7 cellular contexts compared by ENCODE assay signal in the genomic region with DNA sequence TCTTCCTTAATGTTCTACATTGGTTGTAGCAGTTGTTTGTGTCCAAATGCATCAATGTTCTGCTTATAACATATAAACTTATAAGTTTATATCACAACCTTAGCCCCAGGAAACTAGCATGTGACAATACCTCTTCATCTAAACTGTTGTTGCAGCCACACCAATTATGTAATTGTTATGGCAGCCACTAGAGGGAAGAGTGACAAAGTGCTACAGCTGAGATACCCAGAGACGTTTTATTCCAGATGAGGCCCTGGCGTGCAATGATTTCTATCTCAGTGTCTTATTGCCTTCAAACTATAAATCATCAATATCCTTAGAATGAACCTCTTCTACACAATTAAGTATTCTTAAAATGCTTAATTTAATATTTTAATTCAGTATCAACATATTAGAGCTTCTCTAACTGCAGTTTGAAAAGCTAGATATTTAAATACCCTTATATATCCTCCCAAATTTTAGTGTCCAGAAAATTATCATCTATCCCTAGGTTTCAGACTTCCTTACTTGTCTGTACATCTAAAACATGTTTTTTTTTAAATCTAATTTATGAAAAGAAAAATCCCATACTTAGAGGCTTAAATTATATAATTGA.
DNase-seq lines count a peak whose midpoint lies in the region; ATAC-seq and TF ChIP-seq lines count a peak whose summit lies in the region.

No MANE protein-coding gene starts in this region.

- H3K4me3 Mint-ChIP-seq in WTC11, result no peak overlapping the region

- no peaks in the 10 kb centered on the region for H3F3A ChIP-seq in Loucy (ENCODE audit: low read depth)

- no peaks in the 10 kb centered on the region for H3K9me3 ChIP-seq in Loucy (ENCODE audit: insufficient read depth, low read depth, low read length)

- H3K4me2 ChIP-seq in Loucy (ENCODE audit: low read depth, low read length, poor library complexity, severe bottlenecking), result no peak overlapping the region

- H3K4me1 ChIP-seq in Loucy (ENCODE audit: insufficient read depth, low read length, poor library complexity, severe bottlenecking), result no peaks in the 10 kb centered on the region

- H3K9me3 Mint-ChIP-seq in WTC11, result no peaks in the 10 kb centered on the region

- no peak overlapping the region for H3K9ac ChIP-seq in Loucy (ENCODE audit: low read depth, low read length, poor library complexity, severe bottlenecking)

- no peaks in the 10 kb centered on the region for H4K20me1 ChIP-seq in Loucy (ENCODE audit: insufficient read depth, low read length, poor library complexity, severe bottlenecking)

- H3K27ac Mint-ChIP-seq in WTC11, result no peak overlapping the region

- H3K36me3 Mint-ChIP-seq in WTC11, result no peaks in the 10 kb centered on the region

- CTCF ChIA-PET in WTC11 (lab: Charles Lee), result interaction anchor here (0.6 to 2.4 kb wide), 10 partner anchors 15 to 649 kb away, joined by 3 to 9 read pairs (median 3); no protein-coding TSS in a partner anchor

- DNase-seq in H4 (ENCODE audit: low spot score), result peak; percentile 42
- no peak for DNase-seq in WTC11 (ENCODE audit: low spot score)
- no peak for DNase-seq in left lobe of liver (ENCODE audit: low spot score)

- H3K27me3 Mint-ChIP-seq in WTC11 (ENCODE audit: low read depth), result no peaks in the 10 kb centered on the region

- no peak overlapping the region for H3K4me3 ChIP-seq in Loucy (ENCODE audit: low read length, poor library complexity, severe bottlenecking)

- POLR2A ChIA-PET in WTC11 (lab: Charles Lee), result no interaction called here

- TF ChIP-seq CTCF in GM12873 (IDR thresholded peaks at IDR 0.05; ENCODE audit: insufficient read depth, low read depth, low read length, missing control alignments), result peak; percentile 57
- peak; percentile 75 for TF ChIP-seq CTCF in Loucy (conservative IDR thresholded peaks at IDR 0.05; ENCODE audit: low read length)
- TF ChIP-seq CTCF in WTC11 (IDR thresholded peaks at IDR 0.05), result peak; percentile 61

- H3K36me3 ChIP-seq in Loucy (ENCODE audit: insufficient read depth, low read length), result no peaks in the 10 kb centered on the region

- ATAC-seq in WTC11, result peak; percentile 76
- peak; percentile 74 for ATAC-seq in left lobe of liver
- ATAC-seq in GM18498 (IDR thresholded peaks at IDR 0.05; ENCODE audit: unreplicated experiment), result no peak
- ATAC-seq in HG02870 (IDR thresholded peaks at IDR 0.05; ENCODE audit: unreplicated experiment), result no peak

- H3K79me2 ChIP-seq in Loucy (ENCODE audit: insufficient read depth, low read length), result no peaks in the 10 kb centered on the region

- H3K27me3 ChIP-seq in Loucy (ENCODE audit: insufficient read depth, low read length, poor library complexity, severe bottlenecking), result no peaks in the 10 kb centered on the region

- no peak overlapping the region for H2AFZ ChIP-seq in Loucy (ENCODE audit: low read length)

- H3K9me2 ChIP-seq in Loucy (replicated peaks; ENCODE audit: low read depth, low read length), result no peaks in the 10 kb centered on the region

- H3K4me1 Mint-ChIP-seq in WTC11, result no peaks in the 10 kb centered on the region

TF ChIP-seq in WTC11, 78 proteins besides CTCF, POLR2A, EP300 and RAD21:
- TF ChIP-seq NR2C2 (CRISPR knock-in tag; IDR thresholded peaks at IDR 0.05) (no peak), ELF4 (CRISPR knock-in tag; IDR thresholded peaks at IDR 0.05; ENCODE audit: low read depth) (no peak), IRF2 (CRISPR knock-in tag; IDR thresholded peaks at IDR 0.05; ENCODE audit: borderline replicate concordance, low read depth) (no peak), NFATC4 (CRISPR knock-in tag; IDR thresholded peaks at IDR 0.05) (no peak)
- TF ChIP-seq, protein P1, sequence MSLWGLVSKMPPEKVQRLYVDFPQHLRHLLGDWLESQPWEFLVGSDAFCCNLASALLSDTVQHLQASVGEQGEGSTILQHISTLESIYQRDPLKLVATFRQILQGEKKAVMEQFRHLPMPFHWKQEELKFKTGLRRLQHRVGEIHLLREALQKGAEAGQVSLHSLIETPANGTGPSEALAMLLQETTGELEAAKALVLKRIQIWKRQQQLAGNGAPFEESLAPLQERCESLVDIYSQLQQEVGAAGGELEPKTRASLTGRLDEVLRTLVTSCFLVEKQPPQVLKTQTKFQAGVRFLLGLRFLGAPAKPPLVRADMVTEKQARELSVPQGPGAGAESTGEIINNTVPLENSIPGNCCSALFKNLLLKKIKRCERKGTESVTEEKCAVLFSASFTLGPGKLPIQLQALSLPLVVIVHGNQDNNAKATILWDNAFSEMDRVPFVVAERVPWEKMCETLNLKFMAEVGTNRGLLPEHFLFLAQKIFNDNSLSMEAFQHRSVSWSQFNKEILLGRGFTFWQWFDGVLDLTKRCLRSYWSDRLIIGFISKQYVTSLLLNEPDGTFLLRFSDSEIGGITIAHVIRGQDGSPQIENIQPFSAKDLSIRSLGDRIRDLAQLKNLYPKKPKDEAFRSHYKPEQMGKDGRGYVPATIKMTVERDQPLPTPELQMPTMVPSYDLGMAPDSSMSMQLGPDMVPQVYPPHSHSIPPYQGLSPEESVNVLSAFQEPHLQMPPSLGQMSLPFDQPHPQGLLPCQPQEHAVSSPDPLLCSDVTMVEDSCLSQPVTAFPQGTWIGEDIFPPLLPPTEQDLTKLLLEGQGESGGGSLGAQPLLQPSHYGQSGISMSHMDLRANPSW (CRISPR knock-in tag; conservative IDR thresholded peaks at IDR 0.05; ENCODE audit: low read depth), result no peak
- TF ChIP-seq, protein P2, sequence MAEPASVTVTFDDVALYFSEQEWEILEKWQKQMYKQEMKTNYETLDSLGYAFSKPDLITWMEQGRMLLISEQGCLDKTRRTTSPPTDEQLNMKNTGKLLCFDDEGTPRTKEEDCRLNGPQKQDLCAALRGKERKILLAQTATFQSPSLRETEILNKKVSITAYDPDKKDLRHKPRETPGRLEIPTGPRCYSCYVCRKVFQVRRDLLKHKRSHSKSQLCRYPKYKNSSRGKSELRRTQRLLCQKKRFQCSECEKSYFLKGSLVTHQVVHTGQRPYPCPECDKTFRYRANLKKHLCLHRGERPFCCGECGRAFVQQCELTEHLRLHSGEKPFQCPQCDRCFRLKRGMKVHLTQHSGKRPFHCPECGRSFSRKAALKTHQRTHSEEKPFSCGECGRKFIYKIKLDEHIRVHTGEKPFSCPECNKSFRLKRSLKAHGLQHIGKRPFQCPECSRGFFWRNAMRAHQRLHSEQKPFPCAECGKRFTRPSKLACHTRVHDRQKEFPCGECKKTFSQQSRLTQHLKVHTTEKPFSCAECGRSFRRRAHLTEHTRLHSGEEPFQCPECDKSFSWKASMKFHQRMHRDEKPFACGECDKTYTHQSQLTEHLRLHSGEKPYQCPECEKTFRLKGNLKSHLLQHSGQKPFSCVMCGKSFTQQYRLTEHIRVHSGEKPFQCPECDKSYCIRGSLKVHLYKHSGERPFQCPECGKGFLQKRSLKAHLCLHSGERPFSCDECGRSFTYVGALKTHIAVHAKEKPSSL (CRISPR knock-in tag; conservative IDR thresholded peaks at IDR 0.05), result no peak

Comparison
In these comparisons a context has a peak if more than half of its experiments do, and no peak if none do; other contexts are left out.
1. ATAC-seq: peak in WTC11 (single experiment) and left lobe of liver (single experiment); none in GM18498 (single experiment) and HG02870 (single experiment).
2. Peak in every context shown above with its lines, with median percentiles within 50 percentile points of each other: CTCF ChIP-seq.